In genomic region chr6:18210707-18211106, GRCh38 we compare ENCODE assay signal across 25 cellular contexts.
"Had no signal": no experiment of that assay in that cellular context is flagged by ENCODE, and none has a peak within 500 bp of the region (broad histone marks: within the 10 kb centered on the region; RNA-seq: fewer than 3 reads in every experiment).

No MANE protein-coding gene starts in this region.

- H3K9me3 Mint-ChIP-seq: immature natural killer cell; mesothelial cell of epicardium; naive B cell; natural killer cell treated with Interleukin-12 subunit alpha and Interleukin-12 subunit beta and Interleukin-15 and Interleukin-18, amount 100 ng/mL, for 72 hours; stimulated activated naive CD8-positive, alpha-beta T cell treated with anti-CD3 and anti-CD28 coated beads, Interleukin-15, amount 100 ng/mL, for 72 hours had no signal

- ATAC-seq: left colon, sciatic nerve, upper lobe of right lung had no signal

- H3K27ac Mint-ChIP-seq: immature natural killer cell; mesothelial cell of epicardium; natural killer cell treated with Interleukin-12 subunit alpha and Interleukin-12 subunit beta and Interleukin-15 and Interleukin-18, amount 100 ng/mL, for 72 hours; stimulated activated naive CD8-positive, alpha-beta T cell treated with anti-CD3 and anti-CD28 coated beads, Interleukin-15, amount 100 ng/mL, for 72 hours had no signal

- H3K9me3 ChIP-seq: heart left ventricle, left lung, ovary, prostate gland, testis, tibial artery, upper lobe of right lung had no signal

- H3K4me1 ChIP-seq: prostate gland, testis, upper lobe of right lung had no signal

- DNase-seq: heart left ventricle; hypothalamus; immature natural killer cell; kidney; left colon; left lung; mesendoderm; naive B cell; ovary; retina; stimulated activated CD4-positive, alpha-beta T cell treated with anti-CD3 and anti-CD28 coated beads, Interleukin-12 subunit alpha, Interleukin-12 subunit beta, amount 100 ng/mL, for 4 hours; stimulated activated CD4-positive, alpha-beta T cell treated with anti-CD3 and anti-CD28 coated beads, Interleukin-4, amount 100 ng/mL, for 1 hour; stimulated activated naive CD8-positive, alpha-beta T cell treated with anti-CD3 and anti-CD28 coated beads, Interleukin-15, amount 100 ng/mL, for 72 hours; testis; tibial artery; trophoblast cell; upper lobe of right lung had no signal

- H3K4me3 ChIP-seq: heart left ventricle, left lung, lung, ovary, prostate gland, skin epidermis, testis, tibial artery, upper lobe of right lung had no signal

- H3K4me3 Mint-ChIP-seq: immature natural killer cell; mesothelial cell of epicardium; naive B cell; natural killer cell treated with Interleukin-12 subunit alpha and Interleukin-12 subunit beta and Interleukin-15 and Interleukin-18, amount 100 ng/mL, for 72 hours; stimulated activated naive CD8-positive, alpha-beta T cell treated with anti-CD3 and anti-CD28 coated beads, Interleukin-15, amount 100 ng/mL, for 72 hours had no signal

- H3K27ac ChIP-seq: left lung, ovary, prostate gland, skin epidermis, testis, tibial artery, upper lobe of right lung had no signal

- H3K27me3 ChIP-seq: heart left ventricle, left lung, ovary, testis, tibial artery, upper lobe of right lung had no signal

- H3K4me1 Mint-ChIP-seq: immature natural killer cell, mesothelial cell of epicardium had no signal

- FAIRE-seq: islet of Langerhans, kidney, urothelium cell line had no signal

- H3K36me3 ChIP-seq: ovary, prostate gland had no signal

- H3K27me3 Mint-ChIP-seq: naive B cell; natural killer cell treated with Interleukin-12 subunit alpha and Interleukin-12 subunit beta and Interleukin-15 and Interleukin-18, amount 100 ng/mL, for 72 hours; stimulated activated naive CD8-positive, alpha-beta T cell treated with anti-CD3 and anti-CD28 coated beads, Interleukin-15, amount 100 ng/mL, for 72 hours had no signal
